ENCODE assay signal across 17 cellular contexts in genomic region chr13:93480553-93481106, GRCh38.
"Had no signal": no experiment of that assay in that cellular context is flagged by ENCODE, and none has a peak within 500 bp of the region (broad histone marks: within the 10 kb centered on the region; RNA-seq: fewer than 3 reads in every experiment).

No MANE protein-coding gene starts in this region.

- H3K36me3 ChIP-seq: neutrophil, sigmoid colon, stomach, thoracic aorta, transverse colon had no signal

- H2AFZ ChIP-seq: hepatocyte had no signal

- H3K27me3 ChIP-seq: hepatocyte, neutrophil, sigmoid colon, stomach, transverse colon had no signal

- DNase-seq: erythroblast; foreskin melanocyte; head of caudate nucleus; kidney glomerular epithelial cell; mesendoderm; naive thymus-derived CD8-positive, alpha-beta T cell; posterior cingulate gyrus; sigmoid colon; small intestine; stimulated activated CD4-positive, alpha-beta T cell treated with anti-CD3 and anti-CD28 coated beads, Interleukin-12 subunit alpha, Interleukin-12 subunit beta, amount 100 ng/mL, for 4 hours; stimulated activated naive CD4-positive, alpha-beta T cell; stomach; substantia nigra; transverse colon had no signal

- H3K9me3 ChIP-seq: neutrophil, sigmoid colon, stomach, thoracic aorta, transverse colon had no signal

- H3K4me2 ChIP-seq: hepatocyte had no signal

- H3K4me3 ChIP-seq: hepatocyte, sigmoid colon, stomach, thoracic aorta, transverse colon had no signal

- H3K4me1 ChIP-seq: stomach, transverse colon had no signal

- ATAC-seq: naive thymus-derived CD8-positive, alpha-beta T cell had no signal

- H3K27ac ChIP-seq: hepatocyte, neutrophil, sigmoid colon, stomach, thoracic aorta, transverse colon had no signal
